Comparison of ENCODE assay signal across 22 cellular contexts in the genomic region with DNA sequence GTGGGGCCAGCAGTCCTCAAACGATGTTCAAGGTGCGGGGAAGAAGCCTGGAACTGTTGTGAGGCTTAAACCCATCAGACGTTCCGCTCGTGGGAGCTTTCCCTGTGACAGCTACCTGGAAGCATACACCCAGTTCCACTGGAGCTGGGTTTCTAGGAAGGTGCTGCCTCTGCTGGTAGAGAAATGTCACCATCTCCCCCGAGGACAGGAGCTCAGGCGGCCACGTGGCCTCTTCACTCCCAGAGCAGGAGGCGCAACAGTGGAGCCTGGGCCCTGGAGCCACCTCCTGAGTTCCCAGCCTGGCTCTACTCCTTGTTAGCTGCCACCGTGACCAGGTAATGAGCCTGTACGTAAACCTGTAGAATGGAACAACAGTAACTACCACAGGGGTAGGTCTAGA.
A peak's percentile ranks its signal among the peaks of the same experiment; 100 is the strongest.
DNase-seq lines count a peak whose midpoint lies in the region; ATAC-seq, FAIRE-seq and TF ChIP-seq lines count a peak whose summit lies in the region.
"Had no signal": no experiment of that assay in that cellular context is flagged by ENCODE, and none has a peak within 500 bp of the region (broad histone marks: within the 10 kb centered on the region; RNA-seq: fewer than 3 reads in every experiment).

No MANE protein-coding gene starts in this region.

- no peak overlapping the region for H3K4me3 ChIP-seq in BLaER1 treated with 17β-estradiol and CSF1 and Interleukin-3, amounts not matched to agents 10 nM and 100 nM
- H3K4me3 ChIP-seq in H7 (ENCODE audit: insufficient read depth, low read depth, low read length): no peak overlapping the region
- H3K4me3 ChIP-seq in H1 (ENCODE audit: extremely low read depth in 1 of 4, insufficient read depth in 2 of 4, low read depth in 3 of 4, low read length in 4 of 4): no peak overlapping the region
- H3K4me3 ChIP-seq in foreskin fibroblast (ENCODE audit: low read depth in 1 of 2, low read length in 2 of 2): no peak overlapping the region
- H3K4me3 ChIP-seq: A549 had no signal

- no peak overlapping the region for H3K14ac ChIP-seq in H1 (ENCODE audit: insufficient read length)

- no peak overlapping the region for H3K18ac ChIP-seq in H1 (ENCODE audit: extremely low read depth, low read length)

- no peak overlapping the region for H4K91ac ChIP-seq in H1 (replicated peaks; ENCODE audit: insufficient read length, low read length)

- FAIRE-seq in H1 (lab: Jason Lieb, UNC): no peak
- FAIRE-seq: A549, D721Med, G401.6, HTR-8/SVneo had no signal

- H3K79me1 ChIP-seq in H1 (ENCODE audit: low read depth, low read length): no peaks in the 10 kb centered on the region

- no peak overlapping the region for H4K8ac ChIP-seq in H1 (ENCODE audit: extremely low read depth, insufficient read depth, low read length)

- H2BK120ac ChIP-seq in H1 (replicated peaks; ENCODE audit: low read depth, low read length): no peak overlapping the region

- no peak for TF ChIP-seq EP300 in H1 (IDR thresholded peaks at IDR 0.05; ENCODE audit: borderline replicate concordance in 1 of 2, low read depth in 2 of 2, low read length in 2 of 2)

- no peak overlapping the region for H3K9ac ChIP-seq in BLaER1 treated with 17β-estradiol and CSF1 and Interleukin-3, amounts not matched to agents 10 nM and 100 nM
- no peak overlapping the region for H3K9ac ChIP-seq in H1 (replicated peaks in 1 of 4; ENCODE audit: extremely low read depth in 1 of 4, low read depth in 3 of 4, low read length in 3 of 4)
- H3K9ac ChIP-seq: SK-N-SH had no signal

- no peak overlapping the region for H3K4ac ChIP-seq in H1 (replicated peaks; ENCODE audit: insufficient read length, low read depth, low read length)

- peaks cover 0 to 11% (median 0%) of the 10 kb centered on the region in 11 experiments; a peak in 1 of 22 replicates for H3K27me3 ChIP-seq in BLaER1 treated with 17β-estradiol and CSF1 and Interleukin-3, amounts not matched to agents 10 nM and 100 nM
- no peaks in the 10 kb centered on the region for H3K27me3 ChIP-seq in H7 (ENCODE audit: control insufficient read depth, insufficient read depth, low read length)
- H3K27me3 ChIP-seq in H1 (replicated peaks in 1 of 4; ENCODE audit: control insufficient read depth in 3 of 4, extremely low read depth in 1 of 4, insufficient read depth in 3 of 4, low read length in 3 of 4): no peaks in the 10 kb centered on the region

- H3K79me2 ChIP-seq in H1 (ENCODE audit: control insufficient read depth in 1 of 2, insufficient read depth in 2 of 2, low read length in 2 of 2): no peaks in the 10 kb centered on the region

- H2AK5ac ChIP-seq in H1 (ENCODE audit: low read depth, low read length): no peak overlapping the region

- H2BK15ac ChIP-seq in H1 (ENCODE audit: low read length): peak overlapping the region; percentile 16; the same call in 1 of the 2 replicates

- no peak for TF ChIP-seq POLR2A in H1 (IDR thresholded peaks at IDR 0.05; ENCODE audit: control extremely low read depth in 1 of 2, low read depth in 2 of 2, low read length in 2 of 2)

- H2BK5ac ChIP-seq in H1 (ENCODE audit: low read depth, low read length): no peak overlapping the region

- ATAC-seq in GM19455 (IDR thresholded peaks at IDR 0.05; ENCODE audit: unreplicated experiment): no peak
- ATAC-seq: A549 had no signal

- no peak overlapping the region for H3K23ac ChIP-seq in H1 (ENCODE audit: insufficient read length)

- peaks cover 19 to 60% (median 54%) of the 10 kb centered on the region in 10 experiments for H3K4me1 ChIP-seq in BLaER1 treated with 17β-estradiol and CSF1 and Interleukin-3, amounts not matched to agents 10 nM and 100 nM
- 0 out of 7 replicates have a peak, but pooled peaks cover 0 to 2% (median 0%) of the 10 kb centered on the region in 4 experiments for H3K4me1 ChIP-seq in H1 (replicated peaks in 1 of 4; ENCODE audit: control insufficient read depth in 3 of 4, insufficient read depth in 4 of 4, low read length in 3 of 4)
- H3K4me1 ChIP-seq: A549 had no signal

- H3K23me2 ChIP-seq in H1 (ENCODE audit: low read depth, low read length): no peaks in the 10 kb centered on the region

- DNase-seq in H7 (peak; percentile 78), H1 (ENCODE audit: low read depth in 1 of 2, low spot score in 2 of 2) (no peak), mesenteric fat pad (ENCODE audit: low spot score) (peak; percentile 59), AG08396 (ENCODE audit: low spot score) (no peak), foreskin fibroblast (no peak)
- DNase-seq: C1 segment of cervical spinal cord; CD8-positive, alpha-beta memory T cell; GOT3; HFFc6; MM.1S; NCI-H1092; NCI-H146; NCI-H2081; NK-92 treated with Interleukin-12 subunit alpha and Interleukin-12 subunit beta, amount 100 ng/mL, for 24 hours; SHP77; SK-N-SH had no signal

- peak overlapping the region in 10 of 11 experiments; percentile 10 to 88 (median 44); a peak in 14 of 22 replicates for H3K4me2 ChIP-seq in BLaER1 treated with 17β-estradiol and CSF1 and Interleukin-3, amounts not matched to agents 10 nM and 100 nM
- no peak overlapping the region for H3K4me2 ChIP-seq in H1 (ENCODE audit: insufficient read depth in 1 of 2, low read depth in 2 of 2, low read length in 2 of 2)
- H3K4me2 ChIP-seq: A549, SK-N-SH had no signal

- WGBS in H1 (ENCODE audit: extremely low coverage in 1 of 2, insufficient coverage in 1 of 2, insufficient read length in 1 of 2, insufficient replicate concordance in 2 of 2, low coverage in 1 of 2, low lambda C conversion rate in 2 of 2, missing lambda C conversion rate in 1 of 2), 2 experiments: 82% methylated on average over 11 of the region's 11 CpGs; no CpG with 5 or more reads in 1 of the 2 experiments

- TF ChIP-seq CTCF in H1 (IDR thresholded peaks at IDR 0.05; ENCODE audit: control extremely low read depth in 1 of 3, insufficient read depth in 1 of 3, low read depth in 1 of 3, low read length in 3 of 3): peak; percentile 39 to 62 (median 43); a peak in 3 of 4 replicates
- TF ChIP-seq CTCF in foreskin fibroblast (IDR thresholded peaks at IDR 0.05; ENCODE audit: low read depth, low read length): no peak

- H3K9me3 ChIP-seq in BLaER1 treated with 17β-estradiol and CSF1 and Interleukin-3, amounts not matched to agents 10 nM and 100 nM (replicated peaks in 1 of 11): peaks cover 0 to 13% (median under 1%) of the 10 kb centered on the region in 11 experiments; a peak in 6 of 22 replicates
- no peaks in the 10 kb centered on the region for H3K9me3 ChIP-seq in H1 (ENCODE audit: insufficient read depth in 2 of 2, low read depth in 1 of 2, low read length in 1 of 2)
- H3K9me3 ChIP-seq: A549, SK-N-SH had no signal

- no peak overlapping the region for H3K56ac ChIP-seq in H1 (replicated peaks; ENCODE audit: insufficient read length, low read depth, low read length)

- CTCF ChIA-PET in H1 (lab: Charles Lee; ENCODE audit: partially characterized antibody): interaction anchor here (0.7 to 1.9 kb wide), 11 partner anchors 8 to 495 kb away, joined by 3 to 5 read pairs (median 4); no protein-coding TSS in a partner anchor

- H3K36me3 ChIP-seq in BLaER1 treated with 17β-estradiol and CSF1 and Interleukin-3, amounts not matched to agents 10 nM and 100 nM: no peaks in the 10 kb centered on the region
- H3K36me3 ChIP-seq in H7 (replicated peaks; ENCODE audit: control insufficient read depth, insufficient read depth, low read length) (no peaks in the 10 kb centered on the region), H1 (ENCODE audit: control insufficient read depth in 2 of 4, insufficient read depth in 4 of 4, low read length in 3 of 4) (no peaks in the 10 kb centered on the region)

- peaks cover 0 to 19% (median 9%) of the 10 kb centered on the region in 11 experiments; a peak in 8 of 22 replicates for H4K20me1 ChIP-seq in BLaER1 treated with 17β-estradiol and CSF1 and Interleukin-3, amounts not matched to agents 10 nM and 100 nM
- peaks cover 0 to 2% of the 10 kb centered on the region in 2 experiments for H4K20me1 ChIP-seq in H1 (replicated peaks in 1 of 2; ENCODE audit: control insufficient read depth in 1 of 2, insufficient read depth in 2 of 2, low read length in 2 of 2)

- no peak overlapping the region for H3K27ac ChIP-seq in BLaER1 treated with 17β-estradiol and CSF1 and Interleukin-3, amounts not matched to agents 10 nM and 100 nM
- no peak overlapping the region for H3K27ac ChIP-seq in H1 (ENCODE audit: low read depth, low read length)
- H3K27ac ChIP-seq: A549 had no signal

- H2BK12ac ChIP-seq in H1 (ENCODE audit: low read depth, low read length): no peak overlapping the region

- POLR2A ChIA-PET in H1 (lab: Charles Lee; ENCODE audit: partially characterized antibody): no interaction called here

- no peak overlapping the region for H2AFZ ChIP-seq in H1 (ENCODE audit: low read length)

- TF ChIP-seq RAD21 in H1 (IDR thresholded peaks at IDR 0.05 in 1 of 2, conservative IDR thresholded peaks at IDR 0.05 in 1 of 2; ENCODE audit: low read depth in 2 of 2, low read length in 2 of 2): peak; percentile 55 to 67

- no peak overlapping the region for H4K5ac ChIP-seq in H1 (ENCODE audit: insufficient read length, low read depth, low read length)

- H2BK20ac ChIP-seq in H1 (ENCODE audit: low read length): no peak overlapping the region

TF ChIP-seq in H1, 55 proteins besides CTCF, POLR2A, EP300 and RAD21:
- no peak for TF ChIP-seq EGR1 (IDR thresholded peaks at IDR 0.05; ENCODE audit: borderline replicate concordance, low read depth, low read length)
- TF ChIP-seq, protein P1, sequence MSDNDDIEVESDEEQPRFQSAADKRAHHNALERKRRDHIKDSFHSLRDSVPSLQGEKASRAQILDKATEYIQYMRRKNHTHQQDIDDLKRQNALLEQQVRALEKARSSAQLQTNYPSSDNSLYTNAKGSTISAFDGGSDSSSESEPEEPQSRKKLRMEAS (IDR thresholded peaks at IDR 0.05): peak; percentile 70
TF ChIP-seq in H1: peak in this region for 1.

Comparison
In these comparisons a context has a peak if more than half of its experiments do, and no peak if none do; other contexts are left out.
1. H3K4me2 ChIP-seq: peak in BLaER1 treated with 17β-estradiol and CSF1 and Interleukin-3, amounts not matched to agents 10 nM and 100 nM (10 of 11); none in H1 (0 of 2).
2. DNase-seq: peak in H7 (single experiment) and mesenteric fat pad (single experiment); none in H1 (0 of 2), AG08396 (single experiment) and foreskin fibroblast (0 of 2).